8 cellular contexts compared by ENCODE assay signal in genomic region chr6:149844036-149844435, GRCh38. TPM values are rescaled to one million over a fixed set of nuclear protein-coding genes. Genes with fewer than 3 reads are reported as not detected.
"Had no signal": no experiment of that assay in that cellular context is flagged by ENCODE, and none has a peak within 500 bp of the region (broad histone marks: within the 10 kb centered on the region; RNA-seq: fewer than 3 reads in every experiment).

No MANE protein-coding gene starts in this region.

RNA-seq across cellular contexts. Expression of gene RAET1E, which starts 53.9 kb away (rescaled TPM):
- total RNA-seq: activated CD8-positive, alpha-beta memory T cell treated with anti-CD3 and anti-CD28 coated beads for 36 hours; activated T-cell treated with anti-CD3 and anti-CD28 coated beads, Interleukin-2, amount 50 U/mL, for 72 hours; ascending aorta; cardiac septum; liver; naive thymus-derived CD8-positive, alpha-beta T cell; right lobe of liver had no signal
- polyA plus RNA-seq: immature natural killer cell; liver; naive thymus-derived CD8-positive, alpha-beta T cell had no signal
